In the genomic region with DNA sequence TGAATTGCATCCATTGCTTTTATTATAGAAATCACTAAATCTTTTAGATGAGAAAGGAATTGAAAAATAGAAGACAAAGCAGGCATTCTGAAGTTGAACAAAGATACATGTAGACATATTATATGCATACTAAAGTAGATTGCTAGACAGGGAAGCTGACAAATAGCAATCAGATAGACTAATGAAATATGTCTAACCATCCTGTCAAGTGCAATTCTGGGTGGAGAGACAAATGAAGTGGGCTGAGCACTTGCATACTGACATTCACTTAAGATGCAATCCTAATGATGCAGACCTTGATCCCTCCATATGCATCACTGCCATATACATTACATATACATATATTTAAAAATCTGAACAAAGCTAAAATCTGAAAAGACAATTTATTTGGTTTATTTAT, we compare ENCODE assay signal across 25 cellular contexts.
"Had no signal": no experiment of that assay in that cellular context is flagged by ENCODE, and none has a peak within 500 bp of the region (broad histone marks: within the 10 kb centered on the region; RNA-seq: fewer than 3 reads in every experiment).

No MANE protein-coding gene starts in this region.

- FAIRE-seq: urothelium cell line had no signal

- H3K36me3 ChIP-seq: stomach, suprapubic skin, thoracic aorta, thyroid gland, tibial artery, tibial nerve, transverse colon, upper lobe of left lung, upper lobe of right lung, uterus, vagina had no signal

- H3K27me3 ChIP-seq: stomach, suprapubic skin, testis, thyroid gland, tibial artery, tibial nerve, transverse colon, upper lobe of left lung, upper lobe of right lung, uterus, vagina had no signal

- H3K27ac ChIP-seq: stomach, suprapubic skin, testis, thoracic aorta, thyroid gland, tibial artery, tibial nerve, transverse colon, upper lobe of left lung, upper lobe of right lung, uterus, vagina had no signal

- DNase-seq: stimulated activated CD4-positive, alpha-beta T cell treated with anti-CD3 and anti-CD28 coated beads, Interleukin-2, amount 100 ng/mL, for 48 hours; stimulated activated CD4-positive, alpha-beta T cell treated with anti-CD3 and anti-CD28 coated beads, Interleukin-4, amount 100 ng/mL, for 1 hour; stimulated activated CD4-positive, alpha-beta T cell treated with anti-CD3 and anti-CD28 coated beads, Interleukin-4, amount 100 ng/mL, for 24 hours; stimulated activated CD4-positive, alpha-beta T cell treated with anti-CD3 and anti-CD28 coated beads, Interleukin-4, amount 100 ng/mL, for 4 hours; stimulated activated CD8-positive, alpha-beta memory T cell treated with anti-CD3 and anti-CD28 coated beads, Interleukin-4, amount 100 ng/mL, for 48 hours; stimulated activated naive B cell treated with anti-CD40 and anti-IgM and Interleukin-4, amounts not matched to agents 10 μg/mL and 1 μg/mL and 100 μg/mL, for 72 hours; stimulated activated naive CD4-positive, alpha-beta T cell; stimulated activated naive CD4-positive, alpha-beta T cell treated with Interleukin-2 at 50 U/mL for 16 hours; stimulated activated naive CD8-positive, alpha-beta T cell treated with anti-CD3 and anti-CD28 coated beads, Interleukin-15, amount 100 ng/mL, for 72 hours; stimulated activated naive CD8-positive, alpha-beta T cell treated with anti-CD3 and anti-CD28 coated beads, Interleukin-15, Interleukin-2, amounts not matched to agents 100 U/mL and 50 U/mL, for 24 hours; stomach; substantia nigra; testis; thyroid gland; tibial artery; transverse colon; trophoblast cell; upper lobe of left lung; upper lobe of right lung; uterus had no signal

- H3K4me3 ChIP-seq: stomach, suprapubic skin, testis, thoracic aorta, thyroid gland, tibial artery, tibial nerve, transverse colon, upper lobe of left lung, upper lobe of right lung, uterus, vagina had no signal

- H3K9me3 ChIP-seq: stomach, suprapubic skin, testis, thoracic aorta, thyroid gland, tibial artery, tibial nerve, transverse colon, upper lobe of left lung, upper lobe of right lung, uterus, vagina had no signal
